Comparison of ENCODE assay signal across 12 cellular contexts in genomic region chr3:192833177-192833890, GRCh38.
DNase-seq lines count a peak whose midpoint lies in the region; FAIRE-seq and TF ChIP-seq lines count a peak whose summit lies in the region.
"Had no signal": no experiment of that assay in that cellular context is flagged by ENCODE, and none has a peak within 500 bp of the region (broad histone marks: within the 10 kb centered on the region; RNA-seq: fewer than 3 reads in every experiment).

No MANE protein-coding gene starts in this region.

- no peak for DNase-seq in H54 (ENCODE audit: insufficient read length, low spot score)
- no peak for DNase-seq in activated T-helper 1 cell treated with anti-CD3 and anti-CD28 coated beads, Interleukin-12 subunit alpha, Interleukin-12 subunit beta, Interleukin-2, Interleukin-4 antibody, amounts not matched to agents 30 ng/mL and 10 ng/mL and 1 ng/mL, durations not matched to agents 14 hours and 24 hours and 36 hours (ENCODE audit: low spot score)
- peak; percentile 96 for DNase-seq in fibroblast of villous mesenchyme (ENCODE audit: low read depth)
- no peak for DNase-seq in smooth muscle cell (lab: John Stamatoyannopoulos, UW; ENCODE audit: unreplicated experiment)
- no peak for DNase-seq in RPMI8226
- DNase-seq in GM20000 (ENCODE audit: low spot score) = no peak
- no peak for DNase-seq in DMS153 treated with DMSO at 0.1 percent for 48 hours (lab: John Stamatoyannopoulos, UW; ENCODE audit: unreplicated experiment)
- DNase-seq: activated CD4-positive, alpha-beta T cell treated with anti-CD3 and anti-CD28 coated beads for 4 hours; body of pancreas; Kasumi-1; nucleus accumbens had no signal

- WGBS in smooth muscle cell (ENCODE audit: low lambda C conversion rate) = 24% methylated on average over 9 of the region's 9 CpGs

- no peaks in the 10 kb centered on the region for H3K27me3 ChIP-seq in smooth muscle cell (ENCODE audit: low read depth)
- H3K27me3 ChIP-seq: body of pancreas had no signal

- H3K27me3 Mint-ChIP-seq in activated T-helper 1 cell treated with anti-CD3 and anti-CD28 coated beads, Interleukin-12 subunit alpha, Interleukin-12 subunit beta, Interleukin-2, Interleukin-4 antibody, amounts not matched to agents 30 ng/mL and 10 ng/mL and 1 ng/mL, durations not matched to agents 14 hours and 24 hours and 36 hours (ENCODE audit: insufficient read depth) = no peaks in the 10 kb centered on the region

- no peaks in the 10 kb centered on the region for H3K36me3 ChIP-seq in smooth muscle cell (ENCODE audit: low read depth)

- no peaks in the 10 kb centered on the region for H3K9me3 Mint-ChIP-seq in activated T-helper 1 cell treated with anti-CD3 and anti-CD28 coated beads, Interleukin-12 subunit alpha, Interleukin-12 subunit beta, Interleukin-2, Interleukin-4 antibody, amounts not matched to agents 30 ng/mL and 10 ng/mL and 1 ng/mL, durations not matched to agents 14 hours and 24 hours and 36 hours

- peak overlapping the region; percentile 62 for H3K27ac Mint-ChIP-seq in activated T-helper 1 cell treated with anti-CD3 and anti-CD28 coated beads, Interleukin-12 subunit alpha, Interleukin-12 subunit beta, Interleukin-2, Interleukin-4 antibody, amounts not matched to agents 30 ng/mL and 10 ng/mL and 1 ng/mL, durations not matched to agents 14 hours and 24 hours and 36 hours

- no peak for TF ChIP-seq POLR2A in H54 (IDR thresholded peaks at IDR 0.05; ENCODE audit: low read depth, low read length)

- TF ChIP-seq CTCF in fibroblast of villous mesenchyme (IDR thresholded peaks at IDR 0.05; ENCODE audit: insufficient read depth, low read depth, low read length) (no peak), smooth muscle cell (IDR thresholded peaks at IDR 0.05; ENCODE audit: borderline replicate concordance, insufficient read depth, poor library complexity, severe bottlenecking) (no peak), GM20000 (IDR thresholded peaks at IDR 0.05; ENCODE audit: extremely low read depth, missing control alignments) (no peak)

- H3K36me3 Mint-ChIP-seq in activated T-helper 1 cell treated with anti-CD3 and anti-CD28 coated beads, Interleukin-12 subunit alpha, Interleukin-12 subunit beta, Interleukin-2, Interleukin-4 antibody, amounts not matched to agents 30 ng/mL and 10 ng/mL and 1 ng/mL, durations not matched to agents 14 hours and 24 hours and 36 hours (ENCODE audit: low read depth) = peaks cover 33% of the 10 kb centered on the region

- peak overlapping the region; percentile 12 for H3K4me3 ChIP-seq in fibroblast of villous mesenchyme (ENCODE audit: low read depth, low read length)
- H3K4me3 ChIP-seq in smooth muscle cell = peak overlapping the region; percentile 13
- H3K4me3 ChIP-seq: body of pancreas had no signal

- no peaks in the 10 kb centered on the region for H4K20me1 ChIP-seq in smooth muscle cell (ENCODE audit: low read depth)

- peaks cover 17% of the 10 kb centered on the region for H3K79me2 ChIP-seq in smooth muscle cell (ENCODE audit: low read depth)

- intact Hi-C loops in activated T-helper 1 cell treated with anti-CD3 and anti-CD28 coated beads, Interleukin-12 subunit alpha, Interleukin-12 subunit beta, Interleukin-2, Interleukin-4 antibody, amounts not matched to agents 30 ng/mL and 10 ng/mL and 1 ng/mL, durations not matched to agents 14 hours and 24 hours and 36 hours (cut with micrococcal nuclease) = no loop called here

- H3K4me2 ChIP-seq in smooth muscle cell = peak overlapping the region; percentile 77

- H3K9ac ChIP-seq in smooth muscle cell (ENCODE audit: low read depth) = peak overlapping the region; percentile 75

- H3F3A ChIP-seq in smooth muscle cell (ENCODE audit: low read depth) = peaks cover 29% of the 10 kb centered on the region

- peak overlapping the region; percentile 94 for H3K27ac ChIP-seq in smooth muscle cell (ENCODE audit: low read depth)
- H3K27ac ChIP-seq: body of pancreas had no signal

- peak; percentile 90 for FAIRE-seq in H54 (lab: Jason Lieb, UNC)
- FAIRE-seq: G401.6 had no signal

- H2AFZ ChIP-seq in smooth muscle cell (ENCODE audit: low read depth) = no peak overlapping the region

- H3K4me1 ChIP-seq in smooth muscle cell (ENCODE audit: low read depth) = peaks cover 7% of the 10 kb centered on the region
- H3K4me1 ChIP-seq: body of pancreas had no signal

- H3K4me1 Mint-ChIP-seq in activated T-helper 1 cell treated with anti-CD3 and anti-CD28 coated beads, Interleukin-12 subunit alpha, Interleukin-12 subunit beta, Interleukin-2, Interleukin-4 antibody, amounts not matched to agents 30 ng/mL and 10 ng/mL and 1 ng/mL, durations not matched to agents 14 hours and 24 hours and 36 hours (ENCODE audit: low read depth) = peaks cover 72% of the 10 kb centered on the region

- no peaks in the 10 kb centered on the region for H3K9me3 ChIP-seq in smooth muscle cell (replicated peaks; ENCODE audit: low read depth)
- H3K9me3 ChIP-seq: body of pancreas had no signal

- no peak overlapping the region for H3K4me3 Mint-ChIP-seq in activated T-helper 1 cell treated with anti-CD3 and anti-CD28 coated beads, Interleukin-12 subunit alpha, Interleukin-12 subunit beta, Interleukin-2, Interleukin-4 antibody, amounts not matched to agents 30 ng/mL and 10 ng/mL and 1 ng/mL, durations not matched to agents 14 hours and 24 hours and 36 hours
